8 cellular contexts compared by ENCODE assay signal in genomic region chr13:99614465-99614885, GRCh38. TPM values are rescaled to one million over a fixed set of nuclear protein-coding genes. Genes with fewer than 3 reads are reported as not detected.
A peak's percentile ranks its signal among the peaks of the same experiment; 100 is the strongest.
DNase-seq lines count a peak whose midpoint lies in the region; ATAC-seq, FAIRE-seq and TF ChIP-seq lines count a peak whose summit lies in the region.

No MANE protein-coding gene starts in this region.

- H3K27me3 ChIP-seq in WERI-Rb-1 (ENCODE audit: insufficient read depth, low read depth, severe bottlenecking), result no peaks in the 10 kb centered on the region

- TF ChIP-seq CTCF in WERI-Rb-1 (IDR thresholded peaks at IDR 0.05; ENCODE audit: low read depth, low read length) (peak; percentile 83), type B pancreatic cell (conservative IDR thresholded peaks at IDR 0.05) (no peak)

- H3K4me3 Mint-ChIP-seq in type B pancreatic cell, result no peak overlapping the region

- H3K9me3 Mint-ChIP-seq in type B pancreatic cell, result no peaks in the 10 kb centered on the region

- H3K9me3 ChIP-seq in WERI-Rb-1 (ENCODE audit: severe bottlenecking), result no peaks in the 10 kb centered on the region

- ATAC-seq in GM19463 (IDR thresholded peaks at IDR 0.05; ENCODE audit: unreplicated experiment) (peak; percentile 80), left lobe of liver (peak; percentile 84), HG03135 (IDR thresholded peaks at IDR 0.05; ENCODE audit: unreplicated experiment) (no peak)

- H3K27me3 Mint-ChIP-seq in type B pancreatic cell, result no peaks in the 10 kb centered on the region

- H3K27ac ChIP-seq in WERI-Rb-1, result no peak overlapping the region

- peaks cover 32% of the 10 kb centered on the region for H3K4me1 Mint-ChIP-seq in type B pancreatic cell (ENCODE audit: unreplicated experiment)

- H3K27ac Mint-ChIP-seq in type B pancreatic cell, result no peak overlapping the region

- no peak for FAIRE-seq in HTR-8/SVneo (lab: Jason Lieb, UNC)

- H3K36me3 Mint-ChIP-seq in type B pancreatic cell, result no peaks in the 10 kb centered on the region

- DNase-seq in ELF-1 (ENCODE audit: low read depth, low spot score), result peak; percentile 26
- peak; percentile 27 for DNase-seq in HTR-8/SVneo (ENCODE audit: insufficient read length, low spot score)
- DNase-seq in WERI-Rb-1, result peak; percentile 80
- peak; percentile 79 for DNase-seq in left lobe of liver (ENCODE audit: low spot score)
- no peak for DNase-seq in medulla oblongata (ENCODE audit: extremely low spot score)
- DNase-seq in type B pancreatic cell (ENCODE audit: extremely low spot score, unreplicated experiment), result no peak

- no peaks in the 10 kb centered on the region for H3K36me3 ChIP-seq in WERI-Rb-1

- H3K4me3 ChIP-seq in WERI-Rb-1 (ENCODE audit: low read depth, low read length), result no peak overlapping the region

RNA-seq across cellular contexts. Expression of gene CLYBL, which starts 8.0 kb away (rescaled TPM):
- total RNA-seq in left lobe of liver, result 45.0 TPM
- 7.2 and 19.6 TPM in 2 replicates for total RNA-seq in type B pancreatic cell (ENCODE audit: low replicate concordance)

Comparison
In these comparisons a context has a peak if more than half of its experiments do, and no peak if none do; other contexts are left out.
1. DNase-seq: peak in ELF-1 (single experiment), HTR-8/SVneo (single experiment), WERI-Rb-1 (single experiment) and left lobe of liver (single experiment); none in medulla oblongata (single experiment) and type B pancreatic cell (single experiment).